1 cellular context compared by ENCODE assay signal in the genomic region with DNA sequence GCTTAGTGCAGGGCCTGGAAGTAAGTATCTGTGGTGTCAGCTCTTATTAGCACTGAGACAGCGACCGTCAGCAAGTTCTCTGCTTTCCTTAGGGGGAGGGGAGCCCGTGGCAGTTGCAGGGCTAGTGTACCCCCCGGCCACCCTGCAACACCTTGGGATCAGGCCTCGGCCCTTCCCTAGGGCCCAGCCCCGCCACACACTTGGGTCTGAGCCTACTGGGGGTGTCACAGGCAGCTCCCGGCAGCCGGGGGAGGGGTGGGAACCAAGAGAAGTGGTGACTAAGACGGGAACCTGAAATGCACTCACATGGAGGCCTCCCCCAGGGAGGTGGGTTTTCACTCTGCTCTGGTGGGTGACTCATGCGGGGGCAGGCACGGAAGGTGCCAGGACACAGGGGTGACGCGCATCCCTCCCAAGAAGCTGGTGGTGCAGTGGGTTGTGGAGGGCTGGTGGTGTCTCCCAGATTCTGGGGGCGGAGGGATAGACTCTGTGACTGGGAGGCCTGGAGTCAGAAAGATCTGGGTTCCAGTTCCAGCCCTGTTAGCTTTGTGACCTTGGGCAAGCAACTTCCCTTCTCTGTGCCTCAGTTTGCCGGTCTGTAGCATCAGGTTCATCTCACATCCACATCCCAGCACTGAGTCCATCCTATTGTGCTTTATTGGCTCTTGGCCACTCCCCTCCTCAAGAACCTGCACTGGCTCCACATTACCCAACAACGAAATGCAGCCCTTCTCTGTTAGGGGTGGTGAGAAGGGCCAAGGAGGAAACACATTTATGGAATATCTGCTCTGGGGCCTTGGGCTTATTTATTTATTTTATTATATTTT.
TF ChIP-seq lines count a peak whose summit lies in the region.

No MANE protein-coding gene starts in this region.

TF ChIP-seq in K562, 482 proteins besides CTCF, POLR2A, EP300 and RAD21 (continued from another document and continues in another):
- TF ChIP-seq ASH1L (IDR thresholded peaks at IDR 0.05; ENCODE audit: borderline replicate concordance, low read depth, partially characterized antibody), result no peak
- peak; percentile 57 for TF ChIP-seq HMGN3 (IDR thresholded peaks at IDR 0.05; ENCODE audit: borderline replicate concordance, extremely low read depth, insufficient read length, low read depth, low read length)
- TF ChIP-seq HLTF (IDR thresholded peaks at IDR 0.05), result no peak
- no peak for TF ChIP-seq TGIF2 (CRISPR knock-in tag; IDR thresholded peaks at IDR 0.05)
- no peak for TF ChIP-seq USF1 (CRISPR knock-in tag; IDR thresholded peaks at IDR 0.05)
- no peak for TF ChIP-seq TFE3 (CRISPR knock-in tag; IDR thresholded peaks at IDR 0.05)
- no peak for TF ChIP-seq ZNF785 (CRISPR knock-in tag; IDR thresholded peaks at IDR 0.05)
- TF ChIP-seq, protein P1, sequence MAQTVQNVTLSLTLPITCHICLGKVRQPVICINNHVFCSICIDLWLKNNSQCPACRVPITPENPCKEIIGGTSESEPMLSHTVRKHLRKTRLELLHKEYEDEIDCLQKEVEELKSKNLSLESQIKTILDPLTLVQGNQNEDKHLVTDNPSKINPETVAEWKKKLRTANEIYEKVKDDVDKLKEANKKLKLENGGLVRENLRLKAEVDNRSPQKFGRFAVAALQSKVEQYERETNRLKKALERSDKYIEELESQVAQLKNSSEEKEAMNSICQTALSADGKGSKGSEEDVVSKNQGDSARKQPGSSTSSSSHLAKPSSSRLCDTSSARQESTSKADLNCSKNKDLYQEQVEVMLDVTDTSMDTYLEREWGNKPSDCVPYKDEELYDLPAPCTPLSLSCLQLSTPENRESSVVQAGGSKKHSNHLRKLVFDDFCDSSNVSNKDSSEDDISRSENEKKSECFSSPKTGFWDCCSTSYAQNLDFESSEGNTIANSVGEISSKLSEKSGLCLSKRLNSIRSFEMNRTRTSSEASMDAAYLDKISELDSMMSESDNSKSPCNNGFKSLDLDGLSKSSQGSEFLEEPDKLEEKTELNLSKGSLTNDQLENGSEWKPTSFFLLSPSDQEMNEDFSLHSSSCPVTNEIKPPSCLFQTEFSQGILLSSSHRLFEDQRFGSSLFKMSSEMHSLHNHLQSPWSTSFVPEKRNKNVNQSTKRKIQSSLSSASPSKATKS (CRISPR knock-in tag; IDR thresholded peaks at IDR 0.05), result no peak
- TF ChIP-seq, protein P2, sequence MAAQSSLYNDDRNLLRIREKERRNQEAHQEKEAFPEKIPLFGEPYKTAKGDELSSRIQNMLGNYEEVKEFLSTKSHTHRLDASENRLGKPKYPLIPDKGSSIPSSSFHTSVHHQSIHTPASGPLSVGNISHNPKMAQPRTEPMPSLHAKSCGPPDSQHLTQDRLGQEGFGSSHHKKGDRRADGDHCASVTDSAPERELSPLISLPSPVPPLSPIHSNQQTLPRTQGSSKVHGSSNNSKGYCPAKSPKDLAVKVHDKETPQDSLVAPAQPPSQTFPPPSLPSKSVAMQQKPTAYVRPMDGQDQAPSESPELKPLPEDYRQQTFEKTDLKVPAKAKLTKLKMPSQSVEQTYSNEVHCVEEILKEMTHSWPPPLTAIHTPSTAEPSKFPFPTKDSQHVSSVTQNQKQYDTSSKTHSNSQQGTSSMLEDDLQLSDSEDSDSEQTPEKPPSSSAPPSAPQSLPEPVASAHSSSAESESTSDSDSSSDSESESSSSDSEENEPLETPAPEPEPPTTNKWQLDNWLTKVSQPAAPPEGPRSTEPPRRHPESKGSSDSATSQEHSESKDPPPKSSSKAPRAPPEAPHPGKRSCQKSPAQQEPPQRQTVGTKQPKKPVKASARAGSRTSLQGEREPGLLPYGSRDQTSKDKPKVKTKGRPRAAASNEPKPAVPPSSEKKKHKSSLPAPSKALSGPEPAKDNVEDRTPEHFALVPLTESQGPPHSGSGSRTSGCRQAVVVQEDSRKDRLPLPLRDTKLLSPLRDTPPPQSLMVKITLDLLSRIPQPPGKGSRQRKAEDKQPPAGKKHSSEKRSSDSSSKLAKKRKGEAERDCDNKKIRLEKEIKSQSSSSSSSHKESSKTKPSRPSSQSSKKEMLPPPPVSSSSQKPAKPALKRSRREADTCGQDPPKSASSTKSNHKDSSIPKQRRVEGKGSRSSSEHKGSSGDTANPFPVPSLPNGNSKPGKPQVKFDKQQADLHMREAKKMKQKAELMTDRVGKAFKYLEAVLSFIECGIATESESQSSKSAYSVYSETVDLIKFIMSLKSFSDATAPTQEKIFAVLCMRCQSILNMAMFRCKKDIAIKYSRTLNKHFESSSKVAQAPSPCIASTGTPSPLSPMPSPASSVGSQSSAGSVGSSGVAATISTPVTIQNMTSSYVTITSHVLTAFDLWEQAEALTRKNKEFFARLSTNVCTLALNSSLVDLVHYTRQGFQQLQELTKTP (IDR thresholded peaks at IDR 0.05; ENCODE audit: low read depth in 1 of 2, partially characterized antibody in 2 of 2), result no peak
- TF ChIP-seq JUND (IDR thresholded peaks at IDR 0.05; ENCODE audit: borderline replicate concordance, low read depth, low read length), result peak; percentile 96
- peak; percentile 84; the same call in 1 of the 3 replicates for TF ChIP-seq JUND (tag; IDR thresholded peaks at IDR 0.05; ENCODE audit: borderline replicate concordance, low read depth, low read length)
- no peak for TF ChIP-seq CHD1 (IDR thresholded peaks at IDR 0.05; ENCODE audit: low read length)
- TF ChIP-seq MAFG (tag; conservative IDR thresholded peaks at IDR 0.05), result peak; percentile 42; the same call in 1 of the 2 replicates
- no peak for TF ChIP-seq NR1H2 (CRISPR knock-in tag; IDR thresholded peaks at IDR 0.05)
- TF ChIP-seq TEAD1 (CRISPR knock-in tag; IDR thresholded peaks at IDR 0.05), result no peak
- TF ChIP-seq CHD2 (IDR thresholded peaks at IDR 0.05; ENCODE audit: low read depth, low read length), result no peak
- peak; percentile 83 for TF ChIP-seq HDAC2 (IDR thresholded peaks at IDR 0.05)
- TF ChIP-seq, protein P3, sequence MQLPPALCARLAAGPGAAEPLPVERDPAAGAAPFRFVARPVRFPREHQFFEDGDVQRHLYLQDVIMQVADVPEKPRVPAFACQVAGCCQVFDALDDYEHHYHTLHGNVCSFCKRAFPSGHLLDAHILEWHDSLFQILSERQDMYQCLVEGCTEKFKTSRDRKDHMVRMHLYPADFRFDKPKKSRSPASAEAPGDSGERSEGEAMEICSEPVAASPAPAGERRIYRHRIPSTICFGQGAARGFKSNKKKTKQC (CRISPR knock-in tag; IDR thresholded peaks at IDR 0.05), result 0 out of 2 replicates have a peak, but pooled peaks have one; percentile 29
- TF ChIP-seq RBM25 (IDR thresholded peaks at IDR 0.05; ENCODE audit: low read depth, low read length, severe bottlenecking), result peak; percentile 93
- TF ChIP-seq MAFF (IDR thresholded peaks at IDR 0.05; ENCODE audit: low read length), result no peak
- peak; percentile 90 for TF ChIP-seq SMARCA4 (IDR thresholded peaks at IDR 0.05)
- no peak for TF ChIP-seq NBN (IDR thresholded peaks at IDR 0.05; ENCODE audit: low read depth)
- TF ChIP-seq, protein P4, sequence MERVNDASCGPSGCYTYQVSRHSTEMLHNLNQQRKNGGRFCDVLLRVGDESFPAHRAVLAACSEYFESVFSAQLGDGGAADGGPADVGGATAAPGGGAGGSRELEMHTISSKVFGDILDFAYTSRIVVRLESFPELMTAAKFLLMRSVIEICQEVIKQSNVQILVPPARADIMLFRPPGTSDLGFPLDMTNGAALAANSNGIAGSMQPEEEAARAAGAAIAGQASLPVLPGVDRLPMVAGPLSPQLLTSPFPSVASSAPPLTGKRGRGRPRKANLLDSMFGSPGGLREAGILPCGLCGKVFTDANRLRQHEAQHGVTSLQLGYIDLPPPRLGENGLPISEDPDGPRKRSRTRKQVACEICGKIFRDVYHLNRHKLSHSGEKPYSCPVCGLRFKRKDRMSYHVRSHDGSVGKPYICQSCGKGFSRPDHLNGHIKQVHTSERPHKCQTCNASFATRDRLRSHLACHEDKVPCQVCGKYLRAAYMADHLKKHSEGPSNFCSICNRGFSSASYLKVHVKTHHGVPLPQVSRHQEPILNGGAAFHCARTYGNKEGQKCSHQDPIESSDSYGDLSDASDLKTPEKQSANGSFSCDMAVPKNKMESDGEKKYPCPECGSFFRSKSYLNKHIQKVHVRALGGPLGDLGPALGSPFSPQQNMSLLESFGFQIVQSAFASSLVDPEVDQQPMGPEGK (CRISPR knock-in tag; IDR thresholded peaks at IDR 0.05; ENCODE audit: borderline replicate concordance), result no peak
- TF ChIP-seq ARNT (IDR thresholded peaks at IDR 0.05), result no peak
- no peak for TF ChIP-seq MGA (IDR thresholded peaks at IDR 0.05)
